ENCODE assay signal across 8 cellular contexts in genomic region chr12:104933778-104934177, GRCh38.
"Had no signal": no experiment of that assay in that cellular context is flagged by ENCODE, and none has a peak within 500 bp of the region (broad histone marks: within the 10 kb centered on the region; RNA-seq: fewer than 3 reads in every experiment).

No MANE protein-coding gene starts in this region.

- H3K9me3 Mint-ChIP-seq: GM23338, H9, HFFc6 had no signal

- H3K4me2 ChIP-seq: GM23338 had no signal

- H3K9ac ChIP-seq: GM23248 had no signal

- H3K9me3 ChIP-seq: HAP-1 had no signal

- DNase-seq: GM23248, GOT3, H7, H9, HCEC 1CT, HFFc6 had no signal

- H3K4me3 ChIP-seq: GM23248, GM23338, HAP-1 had no signal

- H3K4me1 Mint-ChIP-seq: GM23338, H9 had no signal

- H3K27ac ChIP-seq: GM23248 had no signal

- H3K27ac Mint-ChIP-seq: GM23338, H9, HFFc6 had no signal

- H3K36me3 ChIP-seq: HAP-1 had no signal

- H2AFZ ChIP-seq: GM23248, GM23338 had no signal

- ATAC-seq: GM23338 had no signal

- H3K4me3 Mint-ChIP-seq: GM23338, H9, HFFc6 had no signal
